Comparison of ENCODE assay signal across 8 cellular contexts in genomic region chr11:119319702-119320592, GRCh38. TPM values are rescaled to one million over a fixed set of nuclear protein-coding genes. Genes with fewer than 3 reads are reported as not detected.
DNase-seq lines count a peak whose midpoint lies in the region; ATAC-seq and TF ChIP-seq lines count a peak whose summit lies in the region.

No MANE protein-coding gene starts in this region.

- H3K9me3 Mint-ChIP-seq in naive thymus-derived CD8-positive, alpha-beta T cell, result no peaks in the 10 kb centered on the region

- H3K27me3 Mint-ChIP-seq in naive thymus-derived CD8-positive, alpha-beta T cell, result peaks cover 1 to 24% (median 9%) of the 10 kb centered on the region in 5 donors

- H3K27me3 ChIP-seq in heart right ventricle, result peaks cover 0 to 62% (median 0%) of the 10 kb centered on the region in 7 donors
- H3K27me3 ChIP-seq in duodenal mucosa (ENCODE audit: control insufficient read depth in 1 of 2, insufficient read depth in 2 of 2, low read length in 2 of 2), result peaks cover 25 to 41% of the 10 kb centered on the region in 2 donors
- H3K27me3 ChIP-seq in aorta (ENCODE audit: control insufficient read depth in 1 of 2, insufficient read depth in 2 of 2, low read length in 1 of 2), result no peaks in the 10 kb centered on the region

- peak; percentile 54 to 71 for DNase-seq in heart right ventricle
- no peak for DNase-seq in cardiac septum (ENCODE audit: low spot score)
- DNase-seq in naive thymus-derived CD8-positive, alpha-beta T cell, result peak in 2 of 10 donors; percentile 14 to 61
- no peak for DNase-seq in aorta
- DNase-seq in GM19240 (ENCODE audit: insufficient read length, low spot score), result no peak
- DNase-seq in NCI-H748 treated with DMSO at 0.1 percent for 48 hours (lab: John Stamatoyannopoulos, UW), result no peak
- no peak for DNase-seq in NCI-H187 treated with DMSO at 0.1 percent for 48 hours (lab: John Stamatoyannopoulos, UW)

- no peaks in the 10 kb centered on the region for H3K36me3 Mint-ChIP-seq in naive thymus-derived CD8-positive, alpha-beta T cell

- H3K27ac ChIP-seq in heart right ventricle (peak overlapping the region; percentile 85 to 99 (median 92)), duodenal mucosa (ENCODE audit: low read depth, low read length) (peak overlapping the region; percentile 78), aorta (ENCODE audit: low read depth in 1 of 2, low read length in 2 of 2) (peak overlapping the region; percentile 79 to 97)

- H3K36me3 ChIP-seq in heart right ventricle, result peaks cover 0 to 4% (median 0%) of the 10 kb centered on the region in 9 donors
- H3K36me3 ChIP-seq in duodenal mucosa (ENCODE audit: control insufficient read depth in 1 of 2, insufficient read depth in 2 of 2, low read length in 2 of 2), result no peaks in the 10 kb centered on the region
- no peaks in the 10 kb centered on the region for H3K36me3 ChIP-seq in aorta (ENCODE audit: control insufficient read depth in 1 of 2, insufficient read depth in 2 of 2, low read length in 1 of 2)

- peak overlapping the region; percentile 60 to 89 (median 77) for H3K4me3 Mint-ChIP-seq in naive thymus-derived CD8-positive, alpha-beta T cell

- H3K4me1 Mint-ChIP-seq in naive thymus-derived CD8-positive, alpha-beta T cell, result peaks cover 17 to 44% (median 37%) of the 10 kb centered on the region in 4 donors

- TF ChIP-seq CTCF in heart right ventricle (IDR thresholded peaks at IDR 0.05), result no peak

- H3K9ac ChIP-seq in duodenal mucosa (ENCODE audit: low read depth in 1 of 2, low read length in 2 of 2), result peak overlapping the region; percentile 39 to 64

- H3K4me1 ChIP-seq in heart right ventricle, result peaks cover 11 to 88% (median 66%) of the 10 kb centered on the region in 9 donors
- H3K4me1 ChIP-seq in duodenal mucosa (ENCODE audit: control insufficient read depth in 1 of 2, insufficient read depth in 2 of 2, low read length in 2 of 2), result peaks cover 17 to 53% of the 10 kb centered on the region in 2 donors
- H3K4me1 ChIP-seq in aorta (ENCODE audit: control insufficient read depth in 1 of 2, insufficient read depth in 2 of 2, low read length in 2 of 2), result no peaks in the 10 kb centered on the region

- ATAC-seq in heart right ventricle, result peak in 6 of 8 donors; percentile 2 to 52 (median 21)
- no peak for ATAC-seq in naive thymus-derived CD8-positive, alpha-beta T cell
- ATAC-seq in aorta (ENCODE audit: low FRiP score), result no peak

- POLR2A ChIA-PET in naive thymus-derived CD8-positive, alpha-beta T cell (lab: Charles Lee), result interaction anchor here (1.9 to 11.7 kb wide), 3 partner anchors 13 to 113 kb away, joined by 10 to 138 read pairs (median 13); partner anchors contain the start of genes CBL and RNF26

- WGBS in heart right ventricle, 2 donors, result 35 to 51% methylated on average over 24 of the region's 24 CpGs
- WGBS in aorta, 2 donors, result 29 to 36% methylated on average over 24 of the region's 24 CpGs

- peak overlapping the region; percentile 20 to 94 (median 64) for H3K27ac Mint-ChIP-seq in naive thymus-derived CD8-positive, alpha-beta T cell

- H3K4me3 ChIP-seq in heart right ventricle (peak overlapping the region in 9 of 10 donors; percentile 31 to 65 (median 58)), duodenal mucosa (ENCODE audit: low read depth in 1 of 2, low read length in 2 of 2) (peak overlapping the region in 1 of 2 donors; percentile 74), aorta (ENCODE audit: low read length in 2 of 2) (no peak overlapping the region)

- intact Hi-C loops in heart right ventricle (cut with DNase I), result loop anchor here in 6 of 10 donors (5.0 to 10.0 kb wide), 5 partner anchors 113 to 225 kb away; partner anchors contain the start of genes CBL (in 6 of the 6), ABCG4 (in 1 of the 6) and DPAGT1 (in 1 of the 6)
- intact Hi-C loops in cardiac septum (cut with DNase I), result loop anchor here (5.0 kb wide), 3 partner anchors 58 to 173 kb away; partner anchors contain the start of genes ABCG4 and CBL
- intact Hi-C loops in aorta (cut with DNase I), result loop anchor here (5.0 kb wide), 2 partner anchors 113 to 123 kb away; partner anchors contain the start of gene CBL (in 1 of the 2)

- H3K9me3 ChIP-seq in heart right ventricle (no peaks in the 10 kb centered on the region), duodenal mucosa (ENCODE audit: control insufficient read depth in 1 of 2, low read length in 2 of 2) (no peaks in the 10 kb centered on the region), aorta (ENCODE audit: control insufficient read depth, low read length) (no peaks in the 10 kb centered on the region)

RNA-seq across cellular contexts. Expression of gene MCAM, which starts 3.0 kb away (rescaled TPM):
- total RNA-seq in heart right ventricle, result 100 to 1,000 TPM in 4 of 10 donors, 10 to 100 TPM in 6; 37.8 to 136 (median 96.9) TPM
- 10 to 100 TPM; 35.8 to 97.5 TPM for polyA plus RNA-seq in heart right ventricle
- 110 TPM for total RNA-seq in cardiac septum
- under 1 TPM; 0.33 to 0.55 TPM for total RNA-seq in naive thymus-derived CD8-positive, alpha-beta T cell
- 1 to 10 TPM in 1 of 3 donors, under 1 TPM in 2; 0.35 to 1.2 (median 0.65) TPM for polyA plus RNA-seq in naive thymus-derived CD8-positive, alpha-beta T cell
- 1,000 to 10,000 TPM in 1 of 2 donors, 100 to 1,000 TPM in 1; 525 to 1,386 TPM for total RNA-seq in aorta
- polyA plus RNA-seq in aorta, result 100 to 1,000 TPM; 274 to 486 TPM

RNA-seq across cellular contexts. Expression of gene RNF26, which starts 14.4 kb away (rescaled TPM):
- 10 to 100 TPM; 11.1 to 17.6 (median 13.4) TPM for total RNA-seq in heart right ventricle
- polyA plus RNA-seq in heart right ventricle, result 10 to 100 TPM in 1 of 2 donors, 1 to 10 TPM in 1; 6.4 to 13.2 TPM
- total RNA-seq in cardiac septum, result 10.7 TPM
- 10 to 100 TPM; 19.8 to 21.1 TPM for total RNA-seq in naive thymus-derived CD8-positive, alpha-beta T cell
- 10 to 100 TPM; 37.0 to 45.9 (median 39.6) TPM for polyA plus RNA-seq in naive thymus-derived CD8-positive, alpha-beta T cell
- total RNA-seq in aorta, result 10 to 100 TPM; 16.8 to 17.5 TPM
- polyA plus RNA-seq in aorta, result 10 to 100 TPM in 1 of 2 donors, 1 to 10 TPM in 1; 9.4 to 16.5 TPM

RNA-seq across cellular contexts. Expression of gene C1QTNF5, which starts 20.7 kb away (rescaled TPM):
- 10 to 100 TPM; 11.4 to 25.1 (median 19.9) TPM for total RNA-seq in heart right ventricle
- 10 to 100 TPM; 32.8 to 35.7 TPM for polyA plus RNA-seq in heart right ventricle
- 33.8 TPM for total RNA-seq in cardiac septum
- not detected for total RNA-seq in naive thymus-derived CD8-positive, alpha-beta T cell
- not detected for polyA plus RNA-seq in naive thymus-derived CD8-positive, alpha-beta T cell
- total RNA-seq in aorta, result 10 to 100 TPM; 42.4 to 88.2 TPM
- polyA plus RNA-seq in aorta, result 10 to 100 TPM; 19.1 to 22.3 TPM

RNA-seq across cellular contexts. Expression of gene MFRP, which starts 26.6 kb away (rescaled TPM):
- not detected for total RNA-seq in heart right ventricle
- polyA plus RNA-seq in heart right ventricle, result under 1 TPM in 1 of 2 donors, not detected in 1; 0.04 TPM
- total RNA-seq in cardiac septum, result not detected
- not detected for total RNA-seq in naive thymus-derived CD8-positive, alpha-beta T cell
- not detected for polyA plus RNA-seq in naive thymus-derived CD8-positive, alpha-beta T cell
- not detected for total RNA-seq in aorta
- polyA plus RNA-seq in aorta, result not detected

Comparison
In these comparisons a context has a peak if more than half of its experiments do, and no peak if none do; other contexts are left out.
1. DNase-seq: peak in heart right ventricle (2 of 2); none in cardiac septum (single experiment), aorta (0 of 2), GM19240 (single experiment), NCI-H748 treated with DMSO at 0.1 percent for 48 hours (single experiment) and NCI-H187 treated with DMSO at 0.1 percent for 48 hours (single experiment).
2. ATAC-seq: peak in heart right ventricle (6 of 8); none in naive thymus-derived CD8-positive, alpha-beta T cell (0 of 2) and aorta (single experiment).
3. H3K4me3 ChIP-seq: peak in heart right ventricle (9 of 10); none in aorta (0 of 2).
4. RNA of gene MCAM, which starts 3.0 kb away (total RNA-seq): 525 to 1,386 TPM in aorta, 110 TPM in cardiac septum (single experiment) and 37.8 to 136 TPM in heart right ventricle; 0.33 to 0.55 TPM in naive thymus-derived CD8-positive, alpha-beta T cell; every median in the first group is over 10 times any median in the second.
5. RNA of gene C1QTNF5, which starts 20.7 kb away (total RNA-seq): 42.4 to 88.2 TPM in aorta, 33.8 TPM in cardiac septum (single experiment) and 11.4 to 25.1 TPM in heart right ventricle; not detected in naive thymus-derived CD8-positive, alpha-beta T cell; every median in the first group is over 10 times any median in the second.
6. Peak in every context shown above with its lines, with median percentiles within 50 percentile points of each other: H3K27ac ChIP-seq.